16 cellular contexts compared by ENCODE assay signal in genomic region chr5:53362521-53362941, GRCh38.
DNase-seq lines count a peak whose midpoint lies in the region; ATAC-seq and TF ChIP-seq lines count a peak whose summit lies in the region.
"Had no signal": no experiment of that assay in that cellular context is flagged by ENCODE, and none has a peak within 500 bp of the region (broad histone marks: within the 10 kb centered on the region; RNA-seq: fewer than 3 reads in every experiment).

No MANE protein-coding gene starts in this region.

- DNase-seq in AG09319 (ENCODE audit: extremely low read depth, low read depth) (peak; percentile 95), NCI-H460 (ENCODE audit: extremely low read depth, low read depth) (peak; percentile 93), dermis blood vessel endothelial cell (peak; percentile 96), lung microvascular endothelial cell (ENCODE audit: low read depth in 2 of 2) (peak; percentile 94 to 97), NK-92 (lab: John Stamatoyannopoulos, UW; ENCODE audit: unreplicated experiment) (no peak)
- no peak for DNase-seq in activated CD4-positive, alpha-beta T cell treated with anti-CD3 and anti-CD28 coated beads for 1 hour
- DNase-seq: activated CD4-positive, alpha-beta T cell treated with anti-CD3 and anti-CD28 coated beads for 4 hours; activated effector memory CD4-positive, alpha-beta T cell treated with anti-CD3 and anti-CD28 coated beads, Interleukin-2, amount 50 U/mL, for 16 hours; CD8-positive, alpha-beta T cell; effector CD8-positive, alpha-beta T cell; kidney; NCI-H2171; SHP77; thyroid gland had no signal

- ATAC-seq in GM21717 (IDR thresholded peaks at IDR 0.05; ENCODE audit: unreplicated experiment) (no peak), HG03135 (IDR thresholded peaks at IDR 0.05; ENCODE audit: unreplicated experiment) (no peak)
- ATAC-seq: CD8-positive, alpha-beta T cell had no signal

- TF ChIP-seq CTCF in AG09319 (IDR thresholded peaks at IDR 0.05; ENCODE audit: low read depth, low read length) = no peak

Comparison
In these comparisons a context has a peak if more than half of its experiments do, and no peak if none do; other contexts are left out.
1. DNase-seq: peak in AG09319 (single experiment), NCI-H460 (single experiment), dermis blood vessel endothelial cell (single experiment) and lung microvascular endothelial cell (2 of 2); none in activated CD4-positive, alpha-beta T cell treated with anti-CD3 and anti-CD28 coated beads for 1 hour (single experiment) and NK-92 (single experiment).